1 cellular context compared by ENCODE assay signal in the genomic region with DNA sequence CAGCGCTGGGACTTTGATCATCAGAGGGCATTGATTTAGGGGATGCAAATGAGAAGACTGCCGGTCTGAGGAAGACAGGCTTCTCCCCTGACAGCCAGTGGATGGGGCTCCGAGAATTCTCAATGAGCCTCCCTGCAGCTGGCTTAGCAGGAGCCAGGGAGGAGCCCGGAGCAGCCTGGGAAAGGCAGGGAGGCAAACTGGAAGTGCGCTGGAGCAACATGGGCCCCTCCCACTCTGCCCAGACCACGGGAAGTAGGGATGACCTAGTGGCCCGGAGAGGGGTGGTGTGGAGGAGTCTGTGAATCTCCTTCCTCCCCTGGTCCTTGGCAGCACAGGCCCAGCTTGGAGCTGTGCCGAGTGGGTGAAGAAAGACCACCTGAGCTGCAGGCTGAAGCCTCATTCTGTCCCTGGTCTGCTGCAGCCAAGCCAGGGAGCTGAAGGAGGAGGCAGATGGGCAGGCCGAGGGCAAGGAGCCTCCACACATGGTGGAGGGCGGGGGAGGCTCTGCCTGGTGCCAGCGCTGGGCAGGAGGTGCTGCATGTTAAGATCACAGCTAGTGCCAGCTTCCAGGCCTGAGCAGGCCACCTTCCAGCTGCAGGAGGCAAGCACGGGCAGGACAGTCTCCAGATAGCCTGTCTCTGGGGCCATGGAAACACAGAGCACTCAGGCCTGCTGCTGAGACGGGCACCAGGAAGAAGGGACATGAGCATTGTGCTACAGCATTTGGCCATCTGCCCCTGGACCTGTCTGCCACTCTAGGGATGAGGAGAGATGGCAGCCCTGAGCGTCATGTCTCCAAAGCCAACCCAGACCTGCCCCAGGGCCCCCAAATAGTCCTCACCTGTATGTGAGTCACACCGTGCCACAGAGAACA.
TF ChIP-seq lines count a peak whose summit lies in the region.

No MANE protein-coding gene starts in this region.

TF ChIP-seq in HepG2, 621 proteins besides CTCF, POLR2A, EP300 and RAD21 (continued from another document and continues in another):
- TF ChIP-seq, protein P1, sequence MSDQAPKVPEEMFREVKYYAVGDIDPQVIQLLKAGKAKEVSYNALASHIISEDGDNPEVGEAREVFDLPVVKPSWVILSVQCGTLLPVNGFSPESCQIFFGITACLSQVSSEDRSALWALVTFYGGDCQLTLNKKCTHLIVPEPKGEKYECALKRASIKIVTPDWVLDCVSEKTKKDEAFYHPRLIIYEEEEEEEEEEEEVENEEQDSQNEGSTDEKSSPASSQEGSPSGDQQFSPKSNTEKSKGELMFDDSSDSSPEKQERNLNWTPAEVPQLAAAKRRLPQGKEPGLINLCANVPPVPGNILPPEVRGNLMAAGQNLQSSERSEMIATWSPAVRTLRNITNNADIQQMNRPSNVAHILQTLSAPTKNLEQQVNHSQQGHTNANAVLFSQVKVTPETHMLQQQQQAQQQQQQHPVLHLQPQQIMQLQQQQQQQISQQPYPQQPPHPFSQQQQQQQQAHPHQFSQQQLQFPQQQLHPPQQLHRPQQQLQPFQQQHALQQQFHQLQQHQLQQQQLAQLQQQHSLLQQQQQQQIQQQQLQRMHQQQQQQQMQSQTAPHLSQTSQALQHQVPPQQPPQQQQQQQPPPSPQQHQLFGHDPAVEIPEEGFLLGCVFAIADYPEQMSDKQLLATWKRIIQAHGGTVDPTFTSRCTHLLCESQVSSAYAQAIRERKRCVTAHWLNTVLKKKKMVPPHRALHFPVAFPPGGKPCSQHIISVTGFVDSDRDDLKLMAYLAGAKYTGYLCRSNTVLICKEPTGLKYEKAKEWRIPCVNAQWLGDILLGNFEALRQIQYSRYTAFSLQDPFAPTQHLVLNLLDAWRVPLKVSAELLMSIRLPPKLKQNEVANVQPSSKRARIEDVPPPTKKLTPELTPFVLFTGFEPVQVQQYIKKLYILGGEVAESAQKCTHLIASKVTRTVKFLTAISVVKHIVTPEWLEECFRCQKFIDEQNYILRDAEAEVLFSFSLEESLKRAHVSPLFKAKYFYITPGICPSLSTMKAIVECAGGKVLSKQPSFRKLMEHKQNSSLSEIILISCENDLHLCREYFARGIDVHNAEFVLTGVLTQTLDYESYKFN (CRISPR knock-in tag; conservative IDR thresholded peaks at IDR 0.05), result peak; percentile 25; the same call in 1 of the 2 replicates
- TF ChIP-seq, protein P2, sequence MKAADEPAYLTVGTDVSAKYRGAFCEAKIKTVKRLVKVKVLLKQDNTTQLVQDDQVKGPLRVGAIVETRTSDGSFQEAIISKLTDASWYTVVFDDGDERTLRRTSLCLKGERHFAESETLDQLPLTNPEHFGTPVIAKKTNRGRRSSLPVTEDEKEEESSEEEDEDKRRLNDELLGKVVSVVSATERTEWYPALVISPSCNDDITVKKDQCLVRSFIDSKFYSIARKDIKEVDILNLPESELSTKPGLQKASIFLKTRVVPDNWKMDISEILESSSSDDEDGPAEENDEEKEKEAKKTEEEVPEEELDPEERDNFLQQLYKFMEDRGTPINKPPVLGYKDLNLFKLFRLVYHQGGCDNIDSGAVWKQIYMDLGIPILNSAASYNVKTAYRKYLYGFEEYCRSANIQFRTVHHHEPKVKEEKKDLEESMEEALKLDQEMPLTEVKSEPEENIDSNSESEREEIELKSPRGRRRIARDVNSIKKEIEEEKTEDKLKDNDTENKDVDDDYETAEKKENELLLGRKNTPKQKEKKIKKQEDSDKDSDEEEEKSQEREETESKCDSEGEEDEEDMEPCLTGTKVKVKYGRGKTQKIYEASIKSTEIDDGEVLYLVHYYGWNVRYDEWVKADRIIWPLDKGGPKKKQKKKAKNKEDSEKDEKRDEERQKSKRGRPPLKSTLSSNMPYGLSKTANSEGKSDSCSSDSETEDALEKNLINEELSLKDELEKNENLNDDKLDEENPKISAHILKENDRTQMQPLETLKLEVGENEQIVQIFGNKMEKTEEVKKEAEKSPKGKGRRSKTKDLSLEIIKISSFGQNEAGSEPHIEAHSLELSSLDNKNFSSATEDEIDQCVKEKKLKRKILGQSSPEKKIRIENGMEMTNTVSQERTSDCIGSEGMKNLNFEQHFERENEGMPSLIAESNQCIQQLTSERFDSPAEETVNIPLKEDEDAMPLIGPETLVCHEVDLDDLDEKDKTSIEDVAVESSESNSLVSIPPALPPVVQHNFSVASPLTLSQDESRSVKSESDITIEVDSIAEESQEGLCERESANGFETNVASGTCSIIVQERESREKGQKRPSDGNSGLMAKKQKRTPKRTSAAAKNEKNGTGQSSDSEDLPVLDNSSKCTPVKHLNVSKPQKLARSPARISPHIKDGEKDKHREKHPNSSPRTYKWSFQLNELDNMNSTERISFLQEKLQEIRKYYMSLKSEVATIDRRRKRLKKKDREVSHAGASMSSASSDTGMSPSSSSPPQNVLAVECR (CRISPR knock-in tag; IDR thresholded peaks at IDR 0.05; ENCODE audit: borderline replicate concordance), result peak; percentile 36; the same call in 1 of the 2 replicates
- TF ChIP-seq SOX13 (IDR thresholded peaks at IDR 0.05), result no peak
- no peak for TF ChIP-seq SOX13 (CRISPR knock-in tag; conservative IDR thresholded peaks at IDR 0.05 in 1 of 2, IDR thresholded peaks at IDR 0.05 in 1 of 2)
- 0 out of 2 replicates have a peak, but pooled peaks have one; percentile 45 for TF ChIP-seq ZNF274 (CRISPR knock-in tag; IDR thresholded peaks at IDR 0.05)
- TF ChIP-seq SAP130 (CRISPR knock-in tag; IDR thresholded peaks at IDR 0.05; ENCODE audit: low read depth), result peak; percentile 66
- TF ChIP-seq, protein P3, sequence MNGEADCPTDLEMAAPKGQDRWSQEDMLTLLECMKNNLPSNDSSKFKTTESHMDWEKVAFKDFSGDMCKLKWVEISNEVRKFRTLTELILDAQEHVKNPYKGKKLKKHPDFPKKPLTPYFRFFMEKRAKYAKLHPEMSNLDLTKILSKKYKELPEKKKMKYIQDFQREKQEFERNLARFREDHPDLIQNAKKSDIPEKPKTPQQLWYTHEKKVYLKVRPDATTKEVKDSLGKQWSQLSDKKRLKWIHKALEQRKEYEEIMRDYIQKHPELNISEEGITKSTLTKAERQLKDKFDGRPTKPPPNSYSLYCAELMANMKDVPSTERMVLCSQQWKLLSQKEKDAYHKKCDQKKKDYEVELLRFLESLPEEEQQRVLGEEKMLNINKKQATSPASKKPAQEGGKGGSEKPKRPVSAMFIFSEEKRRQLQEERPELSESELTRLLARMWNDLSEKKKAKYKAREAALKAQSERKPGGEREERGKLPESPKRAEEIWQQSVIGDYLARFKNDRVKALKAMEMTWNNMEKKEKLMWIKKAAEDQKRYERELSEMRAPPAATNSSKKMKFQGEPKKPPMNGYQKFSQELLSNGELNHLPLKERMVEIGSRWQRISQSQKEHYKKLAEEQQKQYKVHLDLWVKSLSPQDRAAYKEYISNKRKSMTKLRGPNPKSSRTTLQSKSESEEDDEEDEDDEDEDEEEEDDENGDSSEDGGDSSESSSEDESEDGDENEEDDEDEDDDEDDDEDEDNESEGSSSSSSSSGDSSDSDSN (CRISPR knock-in tag; IDR thresholded peaks at IDR 0.05), result 0 out of 2 replicates have a peak, but pooled peaks have one; percentile 27
- TF ChIP-seq, protein P4, sequence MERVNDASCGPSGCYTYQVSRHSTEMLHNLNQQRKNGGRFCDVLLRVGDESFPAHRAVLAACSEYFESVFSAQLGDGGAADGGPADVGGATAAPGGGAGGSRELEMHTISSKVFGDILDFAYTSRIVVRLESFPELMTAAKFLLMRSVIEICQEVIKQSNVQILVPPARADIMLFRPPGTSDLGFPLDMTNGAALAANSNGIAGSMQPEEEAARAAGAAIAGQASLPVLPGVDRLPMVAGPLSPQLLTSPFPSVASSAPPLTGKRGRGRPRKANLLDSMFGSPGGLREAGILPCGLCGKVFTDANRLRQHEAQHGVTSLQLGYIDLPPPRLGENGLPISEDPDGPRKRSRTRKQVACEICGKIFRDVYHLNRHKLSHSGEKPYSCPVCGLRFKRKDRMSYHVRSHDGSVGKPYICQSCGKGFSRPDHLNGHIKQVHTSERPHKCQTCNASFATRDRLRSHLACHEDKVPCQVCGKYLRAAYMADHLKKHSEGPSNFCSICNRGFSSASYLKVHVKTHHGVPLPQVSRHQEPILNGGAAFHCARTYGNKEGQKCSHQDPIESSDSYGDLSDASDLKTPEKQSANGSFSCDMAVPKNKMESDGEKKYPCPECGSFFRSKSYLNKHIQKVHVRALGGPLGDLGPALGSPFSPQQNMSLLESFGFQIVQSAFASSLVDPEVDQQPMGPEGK (CRISPR knock-in tag; IDR thresholded peaks at IDR 0.05), result peak; percentile 61
- peak; percentile 68; the same call in 1 of the 2 replicates for TF ChIP-seq ZFX (CRISPR knock-in tag; IDR thresholded peaks at IDR 0.05; ENCODE audit: low read depth)
- peak; percentile 59 for TF ChIP-seq ZNF143 (CRISPR knock-in tag; IDR thresholded peaks at IDR 0.05)
- TF ChIP-seq, protein P5, sequence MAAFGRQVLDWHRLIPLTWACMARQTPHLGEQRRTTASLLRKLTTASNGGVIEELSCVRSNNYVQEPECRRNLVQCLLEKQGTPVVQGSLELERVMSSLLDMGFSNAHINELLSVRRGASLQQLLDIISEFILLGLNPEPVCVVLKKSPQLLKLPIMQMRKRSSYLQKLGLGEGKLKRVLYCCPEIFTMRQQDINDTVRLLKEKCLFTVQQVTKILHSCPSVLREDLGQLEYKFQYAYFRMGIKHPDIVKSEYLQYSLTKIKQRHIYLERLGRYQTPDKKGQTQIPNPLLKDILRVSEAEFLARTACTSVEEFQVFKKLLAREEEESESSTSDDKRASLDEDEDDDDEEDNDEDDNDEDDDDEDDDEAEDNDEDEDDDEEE (CRISPR knock-in tag; IDR thresholded peaks at IDR 0.05), result 0 out of 2 replicates have a peak, but pooled peaks have one; percentile 48
- peak; percentile 55; the same call in 1 of the 2 replicates for TF ChIP-seq ZNF567 (CRISPR knock-in tag; IDR thresholded peaks at IDR 0.05; ENCODE audit: borderline replicate concordance)
- 0 out of 2 replicates have a peak, but pooled peaks have one; percentile 58 for TF ChIP-seq ZNF547 (CRISPR knock-in tag; IDR thresholded peaks at IDR 0.05)
- no peak for TF ChIP-seq ZSCAN12 (CRISPR knock-in tag; IDR thresholded peaks at IDR 0.05)
- 0 out of 2 replicates have a peak, but pooled peaks have one; percentile 10 for TF ChIP-seq NFATC3 (CRISPR knock-in tag; IDR thresholded peaks at IDR 0.05)
- TF ChIP-seq HOXA7 (CRISPR knock-in tag; IDR thresholded peaks at IDR 0.05), result no peak
- TF ChIP-seq SMAD1 (CRISPR knock-in tag; IDR thresholded peaks at IDR 0.05; ENCODE audit: borderline replicate concordance, low read depth), result 0 out of 2 replicates have a peak, but pooled peaks have one; percentile 49
- TF ChIP-seq, protein P6, sequence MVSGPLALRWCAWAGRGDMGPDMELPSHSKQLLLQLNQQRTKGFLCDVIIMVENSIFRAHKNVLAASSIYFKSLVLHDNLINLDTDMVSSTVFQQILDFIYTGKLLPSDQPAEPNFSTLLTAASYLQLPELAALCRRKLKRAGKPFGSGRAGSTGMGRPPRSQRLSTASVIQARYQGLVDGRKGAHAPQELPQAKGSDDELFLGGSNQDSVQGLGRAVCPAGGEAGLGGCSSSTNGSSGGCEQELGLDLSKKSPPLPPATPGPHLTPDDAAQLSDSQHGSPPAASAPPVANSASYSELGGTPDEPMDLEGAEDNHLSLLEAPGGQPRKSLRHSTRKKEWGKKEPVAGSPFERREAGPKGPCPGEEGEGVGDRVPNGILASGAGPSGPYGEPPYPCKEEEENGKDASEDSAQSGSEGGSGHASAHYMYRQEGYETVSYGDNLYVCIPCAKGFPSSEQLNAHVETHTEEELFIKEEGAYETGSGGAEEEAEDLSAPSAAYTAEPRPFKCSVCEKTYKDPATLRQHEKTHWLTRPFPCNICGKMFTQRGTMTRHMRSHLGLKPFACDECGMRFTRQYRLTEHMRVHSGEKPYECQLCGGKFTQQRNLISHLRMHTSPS (CRISPR knock-in tag; IDR thresholded peaks at IDR 0.05; ENCODE audit: low read depth), result peak; percentile 51; the same call in 1 of the 2 replicates
- TF ChIP-seq, protein P7, sequence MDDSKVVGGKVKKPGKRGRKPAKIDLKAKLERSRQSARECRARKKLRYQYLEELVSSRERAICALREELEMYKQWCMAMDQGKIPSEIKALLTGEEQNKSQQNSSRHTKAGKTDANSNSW (CRISPR knock-in tag; IDR thresholded peaks at IDR 0.05; ENCODE audit: borderline replicate concordance), result 0 out of 2 replicates have a peak, but pooled peaks have one; percentile 53
- TF ChIP-seq ZNF33B (CRISPR knock-in tag; IDR thresholded peaks at IDR 0.05), result 0 out of 2 replicates have a peak, but pooled peaks have one; percentile 71
- no peak for TF ChIP-seq NR2F6 (IDR thresholded peaks at IDR 0.05)
- TF ChIP-seq NR2F6 (CRISPR knock-in tag; IDR thresholded peaks at IDR 0.05), result 0 out of 2 replicates have a peak, but pooled peaks have one; percentile 15
- 0 out of 2 replicates have a peak, but pooled peaks have one; percentile 33 for TF ChIP-seq ZSCAN21 (CRISPR knock-in tag; IDR thresholded peaks at IDR 0.05; ENCODE audit: borderline replicate concordance)
- TF ChIP-seq, protein P8, sequence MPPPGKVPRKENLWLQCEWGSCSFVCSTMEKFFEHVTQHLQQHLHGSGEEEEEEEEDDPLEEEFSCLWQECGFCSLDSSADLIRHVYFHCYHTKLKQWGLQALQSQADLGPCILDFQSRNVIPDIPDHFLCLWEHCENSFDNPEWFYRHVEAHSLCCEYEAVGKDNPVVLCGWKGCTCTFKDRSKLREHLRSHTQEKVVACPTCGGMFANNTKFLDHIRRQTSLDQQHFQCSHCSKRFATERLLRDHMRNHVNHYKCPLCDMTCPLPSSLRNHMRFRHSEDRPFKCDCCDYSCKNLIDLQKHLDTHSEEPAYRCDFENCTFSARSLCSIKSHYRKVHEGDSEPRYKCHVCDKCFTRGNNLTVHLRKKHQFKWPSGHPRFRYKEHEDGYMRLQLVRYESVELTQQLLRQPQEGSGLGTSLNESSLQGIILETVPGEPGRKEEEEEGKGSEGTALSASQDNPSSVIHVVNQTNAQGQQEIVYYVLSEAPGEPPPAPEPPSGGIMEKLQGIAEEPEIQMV (CRISPR knock-in tag; IDR thresholded peaks at IDR 0.05; ENCODE audit: low read depth), result 0 out of 2 replicates have a peak, but pooled peaks have one; percentile 35
- TF ChIP-seq, protein P9, sequence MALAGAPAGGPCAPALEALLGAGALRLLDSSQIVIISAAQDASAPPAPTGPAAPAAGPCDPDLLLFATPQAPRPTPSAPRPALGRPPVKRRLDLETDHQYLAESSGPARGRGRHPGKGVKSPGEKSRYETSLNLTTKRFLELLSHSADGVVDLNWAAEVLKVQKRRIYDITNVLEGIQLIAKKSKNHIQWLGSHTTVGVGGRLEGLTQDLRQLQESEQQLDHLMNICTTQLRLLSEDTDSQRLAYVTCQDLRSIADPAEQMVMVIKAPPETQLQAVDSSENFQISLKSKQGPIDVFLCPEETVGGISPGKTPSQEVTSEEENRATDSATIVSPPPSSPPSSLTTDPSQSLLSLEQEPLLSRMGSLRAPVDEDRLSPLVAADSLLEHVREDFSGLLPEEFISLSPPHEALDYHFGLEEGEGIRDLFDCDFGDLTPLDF (CRISPR knock-in tag; IDR thresholded peaks at IDR 0.05), result no peak
- no peak for TF ChIP-seq ZNF558 (CRISPR knock-in tag; IDR thresholded peaks at IDR 0.05; ENCODE audit: borderline replicate concordance)
- TF ChIP-seq TAF1 (CRISPR knock-in tag; IDR thresholded peaks at IDR 0.05), result peak; percentile 40; the same call in 1 of the 2 replicates
- TF ChIP-seq ZNF44 (CRISPR knock-in tag; IDR thresholded peaks at IDR 0.05), result 0 out of 2 replicates have a peak, but pooled peaks have one; percentile 61
- 0 out of 2 replicates have a peak, but pooled peaks have one; percentile 40 for TF ChIP-seq ZNF441 (CRISPR knock-in tag; IDR thresholded peaks at IDR 0.05; ENCODE audit: borderline replicate concordance)
